Comparison of ENCODE assay signal across 26 cellular contexts in the genomic region with DNA sequence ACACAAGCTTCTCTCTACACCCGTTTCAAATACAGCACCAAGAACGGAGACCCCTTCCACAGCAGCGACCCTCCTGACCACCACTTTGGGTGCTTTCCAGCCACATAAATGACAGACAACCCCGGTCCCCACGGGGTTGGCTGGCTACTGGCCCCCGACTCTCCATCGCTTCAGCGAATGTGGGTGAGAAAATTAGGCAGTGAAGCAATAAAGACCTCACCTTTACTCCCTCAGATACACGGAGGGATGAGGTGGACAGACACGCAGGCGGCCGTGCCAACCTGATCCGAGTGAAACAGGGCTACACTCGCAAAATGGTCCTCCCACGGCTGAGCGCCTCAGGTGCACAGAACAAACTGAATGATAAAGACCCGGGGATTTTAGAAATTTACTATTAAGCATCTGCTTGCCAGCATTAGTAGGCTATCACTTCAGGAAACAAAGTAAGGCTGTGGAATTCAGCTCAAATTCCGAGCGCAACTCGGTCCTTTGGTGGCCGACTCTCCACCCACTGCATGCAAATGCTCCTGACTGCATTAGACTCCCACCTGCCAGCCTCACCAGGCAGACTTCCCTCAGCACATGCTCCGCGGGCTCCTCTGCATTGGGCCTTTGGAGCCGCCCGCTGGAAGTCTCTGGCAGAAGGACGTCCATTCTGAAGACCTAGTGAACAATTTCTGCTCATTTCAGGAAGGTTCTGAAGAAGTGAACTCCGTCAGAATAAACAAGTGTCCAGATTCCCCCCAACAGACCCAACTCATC. TPM values are rescaled to one million over a fixed set of nuclear protein-coding genes. Genes with fewer than 3 reads are reported as not detected.
DNase-seq lines count a peak whose midpoint lies in the region; ATAC-seq and TF ChIP-seq lines count a peak whose summit lies in the region.
"Had no signal": no experiment of that assay in that cellular context is flagged by ENCODE, and none has a peak within 500 bp of the region (broad histone marks: within the 10 kb centered on the region; RNA-seq: fewer than 3 reads in every experiment).

No MANE protein-coding gene starts in this region.

- no peaks in the 10 kb centered on the region for H3K9me3 Mint-ChIP-seq in progenitor cell of endocrine pancreas (ENCODE audit: low read depth)
- H3K9me3 Mint-ChIP-seq: activated T-helper 1 cell treated with anti-CD3 and anti-CD28 coated beads, Interleukin-12 subunit alpha, Interleukin-12 subunit beta, Interleukin-2, Interleukin-4 antibody, amounts not matched to agents 30 ng/mL and 10 ng/mL and 1 ng/mL, durations not matched to agents 14 hours and 24 hours and 36 hours had no signal

- H3K27ac Mint-ChIP-seq in progenitor cell of endocrine pancreas = peak overlapping the region; percentile 83
- H3K27ac Mint-ChIP-seq: activated T-helper 1 cell treated with anti-CD3 and anti-CD28 coated beads, Interleukin-12 subunit alpha, Interleukin-12 subunit beta, Interleukin-2, Interleukin-4 antibody, amounts not matched to agents 30 ng/mL and 10 ng/mL and 1 ng/mL, durations not matched to agents 14 hours and 24 hours and 36 hours; CD4-positive, CD25-positive, alpha-beta regulatory T cell had no signal

- H3K4me3 ChIP-seq in Peyer's patch = no peak overlapping the region

- H3K36me3 Mint-ChIP-seq in progenitor cell of endocrine pancreas (ENCODE audit: insufficient read depth) = no peaks in the 10 kb centered on the region
- H3K36me3 Mint-ChIP-seq: CD4-positive, CD25-positive, alpha-beta regulatory T cell had no signal

- DNase-seq in DMS53 treated with DMSO at 0.1 percent for 48 hours (lab: John Stamatoyannopoulos, UW; ENCODE audit: unreplicated experiment) (peak; percentile 2), Peyer's patch (peak in 2 of 3 donors; percentile 24 to 26), iPS-NIHi11 (ENCODE audit: low spot score) (peak; percentile 30), progenitor cell of endocrine pancreas (ENCODE audit: low spot score, unreplicated experiment) (no peak), GM20000 (ENCODE audit: low spot score) (no peak)
- no peak for DNase-seq in stimulated activated naive CD4-positive, alpha-beta T cell treated with Interleukin-2 at 50 U/mL for 16 hours (lab: John Stamatoyannopoulos, UW)
- DNase-seq: activated CD4-positive, CD25-positive, alpha-beta regulatory T cell treated with anti-CD3 and anti-CD28 coated beads, Interleukin-2, amount 50 U/mL, for 72 hours; activated naive CD4-positive, alpha-beta T cell treated with anti-CD3 and anti-CD28 coated beads, Interleukin-2, amount 50 U/mL, for 16 hours; CD4-positive, CD25-positive, alpha-beta regulatory T cell; central memory CD4-positive, alpha-beta T cell; foreskin melanocyte; hypothalamus; KBM-7; mammary epithelial cell; NCI-H1436 treated with DMSO at 0.1 percent for 48 hours; NCI-H2171; NCI-H524 treated with DMSO at 0.1 percent for 48 hours; T-helper 9 cell had no signal

- no peak overlapping the region for H3K4me3 Mint-ChIP-seq in progenitor cell of endocrine pancreas (ENCODE audit: low read depth)
- H3K4me3 Mint-ChIP-seq: activated T-helper 1 cell treated with anti-CD3 and anti-CD28 coated beads, Interleukin-12 subunit alpha, Interleukin-12 subunit beta, Interleukin-2, Interleukin-4 antibody, amounts not matched to agents 30 ng/mL and 10 ng/mL and 1 ng/mL, durations not matched to agents 14 hours and 24 hours and 36 hours; CD4-positive, CD25-positive, alpha-beta regulatory T cell had no signal

- peaks cover 32% of the 10 kb centered on the region for H3K4me1 Mint-ChIP-seq in progenitor cell of endocrine pancreas (ENCODE audit: low read depth)
- H3K4me1 Mint-ChIP-seq: CD4-positive, CD25-positive, alpha-beta regulatory T cell had no signal

- H3K9me3 ChIP-seq in Peyer's patch = no peaks in the 10 kb centered on the region

- no peak for TF ChIP-seq CTCF in Peyer's patch (IDR thresholded peaks at IDR 0.05)
- TF ChIP-seq CTCF in progenitor cell of endocrine pancreas (IDR thresholded peaks at IDR 0.05; ENCODE audit: unreplicated experiment) = no peak
- TF ChIP-seq CTCF in GM20000 (IDR thresholded peaks at IDR 0.05; ENCODE audit: extremely low read depth, missing control alignments) = no peak

- no peak for ATAC-seq in HG03342 (IDR thresholded peaks at IDR 0.05; ENCODE audit: unreplicated experiment)
- ATAC-seq in HG02885 (IDR thresholded peaks at IDR 0.05; ENCODE audit: poor library complexity, unreplicated experiment) = no peak
- ATAC-seq: SK-N-SH treated with all-trans-retinoic acid at 6 μM for 48 hours had no signal

- no peaks in the 10 kb centered on the region for H3K4me1 ChIP-seq in Peyer's patch

- TF ChIP-seq POLR2A in Peyer's patch (IDR thresholded peaks at IDR 0.05) = no peak

- H3K27ac ChIP-seq in Peyer's patch = no peak overlapping the region
- H3K27ac ChIP-seq: RWPE1 had no signal

- no peaks in the 10 kb centered on the region for H3K36me3 ChIP-seq in Peyer's patch

- no peaks in the 10 kb centered on the region for H3K27me3 ChIP-seq in Peyer's patch

- H3K27me3 Mint-ChIP-seq in progenitor cell of endocrine pancreas = no peaks in the 10 kb centered on the region

RNA-seq across cellular contexts. Expression of gene EFCAB6, which starts 12.8 kb away (rescaled TPM):
- 1 to 10 TPM in 1 of 4 donors, under 1 TPM in 2, not detected in 1; 0.35 to 4.4 (median 0.94) TPM for total RNA-seq in Peyer's patch
- total RNA-seq in progenitor cell of endocrine pancreas = 7.0 and 8.6 TPM in 2 replicates
- total RNA-seq: activated T-helper 1 cell treated with anti-CD3 and anti-CD28 coated beads, Interleukin-12 subunit alpha, Interleukin-12 subunit beta, Interleukin-2, Interleukin-4 antibody, amounts not matched to agents 30 ng/mL and 10 ng/mL and 1 ng/mL, durations not matched to agents 14 hours and 24 hours and 36 hours; CD4-positive, CD25-positive, alpha-beta regulatory T cell; HT1080 had no signal

RNA-seq across cellular contexts. Expression of gene SULT4A1, which starts 37.4 kb away (rescaled TPM):
- total RNA-seq in Peyer's patch = under 1 TPM in 3 of 4 donors, not detected in 1; 0.27 to 0.53 (median 0.47) TPM
- total RNA-seq in progenitor cell of endocrine pancreas = 6.6 and 7.0 TPM in 2 replicates
- total RNA-seq: activated CD8-positive, alpha-beta memory T cell treated with anti-CD3 and anti-CD28 coated beads for 36 hours; activated T-helper 1 cell treated with anti-CD3 and anti-CD28 coated beads, Interleukin-12 subunit alpha, Interleukin-12 subunit beta, Interleukin-2, Interleukin-4 antibody, amounts not matched to agents 30 ng/mL and 10 ng/mL and 1 ng/mL, durations not matched to agents 14 hours and 24 hours and 36 hours; CD4-positive, CD25-positive, alpha-beta regulatory T cell; myocyte had no signal

Comparison
In these comparisons a context has a peak if more than half of its experiments do, and no peak if none do; other contexts are left out.
1. DNase-seq: peak in DMS53 treated with DMSO at 0.1 percent for 48 hours (single experiment), Peyer's patch (2 of 3) and iPS-NIHi11 (single experiment); none in progenitor cell of endocrine pancreas (single experiment), GM20000 (single experiment) and stimulated activated naive CD4-positive, alpha-beta T cell treated with Interleukin-2 at 50 U/mL for 16 hours (single experiment).